ENCODE assay signal across 8 cellular contexts in the genomic region with DNA sequence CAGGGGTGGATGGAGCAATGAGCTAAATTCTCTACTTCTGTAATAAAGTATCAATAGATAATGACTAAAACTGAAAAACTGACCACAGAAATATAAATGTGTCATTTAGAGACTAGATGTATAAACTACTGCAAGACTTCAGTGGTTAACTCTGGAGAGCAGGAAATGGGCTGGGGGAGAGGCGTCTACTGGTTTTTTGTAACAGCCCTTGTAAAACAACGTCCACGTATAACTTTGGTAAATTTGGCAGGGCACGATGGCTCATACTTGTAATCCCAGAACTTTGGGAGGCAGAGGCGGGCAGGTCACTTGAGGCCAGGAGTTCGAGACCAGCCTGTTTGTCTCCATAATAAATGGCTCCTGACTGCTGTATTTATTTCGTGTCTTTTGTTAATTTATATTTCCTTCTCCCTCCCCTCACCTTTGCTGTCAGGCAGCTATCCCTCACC. TPM values are rescaled to one million over a fixed set of nuclear protein-coding genes. Genes with fewer than 3 reads are reported as not detected.
DNase-seq lines count a peak whose midpoint lies in the region; ATAC-seq and TF ChIP-seq lines count a peak whose summit lies in the region.

No MANE protein-coding gene starts in this region.

- peak overlapping the region; percentile 42 for H3K27ac ChIP-seq in CD8-positive, alpha-beta T cell (ENCODE audit: low read depth, low read length)

- H3K4me3 ChIP-seq in CD8-positive, alpha-beta T cell (ENCODE audit: low read depth, low read length), result peak overlapping the region; percentile 6

- POLR2A ChIA-PET in CD8-positive, alpha-beta T cell (lab: Charles Lee), result interaction anchor here (1.0 to 3.0 kb wide), 6 partner anchors 10 to 131 kb away, joined by 4 to 19 read pairs (median 6); partner anchors contain the start of genes CCPG1, PIERCE2 and RSL24D1

- CTCF ChIA-PET in CD8-positive, alpha-beta T cell (lab: Charles Lee), result interaction anchor here (1.1 to 3.2 kb wide), 5 partner anchors 8 to 76 kb away, joined by 3 to 7 read pairs (median 5); no protein-coding TSS in a partner anchor

- no peaks in the 10 kb centered on the region for H3K9me3 ChIP-seq in CD8-positive, alpha-beta T cell (ENCODE audit: low read length)

- peak; percentile 50 for ATAC-seq in CD8-positive, alpha-beta T cell
- ATAC-seq in GM21390 (IDR thresholded peaks at IDR 0.05; ENCODE audit: unreplicated experiment), result peak; percentile 52

- no peaks in the 10 kb centered on the region for H3K27me3 ChIP-seq in CD8-positive, alpha-beta T cell (ENCODE audit: insufficient read depth, low read length)

- H3K27me3 Mint-ChIP-seq in CD8-positive, alpha-beta T cell (ENCODE audit: low read depth), result no peaks in the 10 kb centered on the region

- H3K4me1 Mint-ChIP-seq in CD8-positive, alpha-beta T cell (ENCODE audit: low read depth), result peaks cover 86% of the 10 kb centered on the region

- peak in 5 of 7 experiments; percentile 34 to 72 (median 56) for DNase-seq in CD8-positive, alpha-beta T cell
- peak; percentile 60 for DNase-seq in HT1080 (ENCODE audit: low read depth)
- peak; percentile 71 for DNase-seq in activated T-cell treated with anti-CD3 and anti-CD28 coated beads, Interleukin-2, amount 50 U/mL, for 48 hours
- DNase-seq in stimulated activated CD8-positive, alpha-beta memory T cell treated with anti-CD3 and anti-CD28 coated beads, Interleukin-7, amount 100 ng/mL, for 48 hours (ENCODE audit: extremely low read depth in 1 of 2, low read depth in 1 of 2), result peak; percentile 41 to 75
- no peak for DNase-seq in NCI-H526 treated with DMSO at 0.1 percent for 48 hours (lab: John Stamatoyannopoulos, UW)
- DNase-seq in effector CD8-positive, alpha-beta T cell (lab: John Stamatoyannopoulos, UW), result no peak
- DNase-seq in GM19238 (ENCODE audit: insufficient read length, low spot score), result no peak

- H3K9me3 Mint-ChIP-seq in CD8-positive, alpha-beta T cell, result no peaks in the 10 kb centered on the region

- H3K4me1 ChIP-seq in CD8-positive, alpha-beta T cell (ENCODE audit: insufficient read depth, low read length), result peaks cover 61% of the 10 kb centered on the region

- peak overlapping the region; percentile 97 for H3K27ac Mint-ChIP-seq in CD8-positive, alpha-beta T cell

- intact Hi-C loops in CD8-positive, alpha-beta T cell (cut with DNase I, micrococcal nuclease), result no loop called here

- H3K4me3 Mint-ChIP-seq in CD8-positive, alpha-beta T cell, result peak overlapping the region; percentile 68

- H3K36me3 ChIP-seq in CD8-positive, alpha-beta T cell (ENCODE audit: insufficient read depth, low read length), result no peaks in the 10 kb centered on the region

- no peak for TF ChIP-seq CTCF in CD8-positive, alpha-beta T cell (IDR thresholded peaks at IDR 0.05)

- peaks cover 3% of the 10 kb centered on the region for H3K36me3 Mint-ChIP-seq in CD8-positive, alpha-beta T cell

RNA-seq across cellular contexts. Expression of gene RAB27A, which starts 12.5 kb away (rescaled TPM):
- 10 to 100 TPM; 14.9 to 16.9 TPM for total RNA-seq in CD8-positive, alpha-beta T cell
- total RNA-seq in HT1080 (2014; rRNA removed; shearing (Covaris generic)), result 9.5 and 12.8 TPM in 2 replicates
- polyA plus RNA-seq in HT1080 (2015; cell fraction: cytosol; rRNA removed), result 27.3 and 29.6 TPM in 2 replicates
- 19.7 and 20.1 TPM in 2 replicates for polyA plus RNA-seq in HT1080 (2015; cell fraction: nucleus; rRNA removed)

RNA-seq across cellular contexts. Expression of gene PIGBOS1, which starts 41.8 kb away (rescaled TPM):
- total RNA-seq in CD8-positive, alpha-beta T cell, result 1 to 10 TPM; 6.4 to 6.8 TPM
- total RNA-seq in HT1080 (2014; rRNA removed; shearing (Covaris generic)), result 13.0 and 15.4 TPM in 2 replicates
- 26.0 and 30.3 TPM in 2 replicates for polyA plus RNA-seq in HT1080 (2015; cell fraction: cytosol; rRNA removed)
- 13.1 and 15.1 TPM in 2 replicates for polyA plus RNA-seq in HT1080 (2015; cell fraction: nucleus; rRNA removed)

RNA-seq across cellular contexts. Expression of gene PIGB, which starts 41.9 kb away (rescaled TPM):
- total RNA-seq in CD8-positive, alpha-beta T cell, result 10 to 100 TPM; 17.8 to 19.2 TPM
- 8.9 and 11.5 TPM in 2 replicates for total RNA-seq in HT1080 (2014; rRNA removed; shearing (Covaris generic))
- 13.1 and 14.1 TPM in 2 replicates for polyA plus RNA-seq in HT1080 (2015; cell fraction: cytosol; rRNA removed)
- polyA plus RNA-seq in HT1080 (2015; cell fraction: nucleus; rRNA removed), result 20.5 and 23.9 TPM in 2 replicates

Comparison
In these comparisons a context has a peak if more than half of its experiments do, and no peak if none do; other contexts are left out.
1. DNase-seq: peak in CD8-positive, alpha-beta T cell (5 of 7), HT1080 (single experiment), activated T-cell treated with anti-CD3 and anti-CD28 coated beads, Interleukin-2, amount 50 U/mL, for 48 hours (2 of 2) and stimulated activated CD8-positive, alpha-beta memory T cell treated with anti-CD3 and anti-CD28 coated beads, Interleukin-7, amount 100 ng/mL, for 48 hours (2 of 2); none in NCI-H526 treated with DMSO at 0.1 percent for 48 hours (single experiment), effector CD8-positive, alpha-beta T cell (single experiment) and GM19238 (single experiment).